In the genomic region with DNA sequence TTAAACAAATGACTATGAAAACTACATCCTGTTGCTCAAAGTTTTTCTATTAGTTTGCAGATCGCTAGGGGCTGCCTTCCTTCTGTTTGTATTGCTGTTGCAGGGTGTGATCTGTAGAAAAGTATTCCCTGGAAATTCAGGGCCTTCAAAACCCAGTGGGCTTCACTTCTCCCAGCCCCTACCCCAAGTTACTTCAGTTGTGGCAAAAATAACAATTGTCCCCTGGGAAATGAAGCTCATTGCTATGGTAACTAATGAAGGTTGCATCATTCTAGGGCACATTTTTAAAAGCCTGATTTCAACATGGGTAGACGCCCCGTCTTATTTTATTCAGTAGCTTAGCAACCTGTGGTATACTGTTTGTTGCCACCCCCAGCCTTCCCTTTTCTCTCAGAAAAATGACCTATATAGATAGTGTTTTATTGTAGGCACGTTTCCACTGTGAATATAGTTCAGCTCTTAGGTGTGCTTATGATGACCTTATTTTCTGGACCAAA, we compare ENCODE assay signal across 8 cellular contexts.
DNase-seq lines count a peak whose midpoint lies in the region; ATAC-seq and TF ChIP-seq lines count a peak whose summit lies in the region.

No MANE protein-coding gene starts in this region.

- POLR2A ChIA-PET in CD8-positive, alpha-beta memory T cell (lab: Charles Lee): interaction anchor here (0.6 to 0.7 kb wide), 2 partner anchors 55 to 58 kb away, joined by 3 read pairs; no protein-coding TSS in a partner anchor
- POLR2A ChIA-PET in activated B cell treated with CpG ODN at 0.5 μM for 24 hours (lab: Charles Lee): interaction anchor here (0.6 to 2.9 kb wide), 6 partner anchors 21 to 195 kb away, joined by 3 to 23 read pairs (median 4); a partner anchor contains a TSS

- H3K4me1 Mint-ChIP-seq in CD8-positive, alpha-beta memory T cell: peaks cover 46 to 57% (median 52%) of the 10 kb centered on the region in 3 donors
- peaks cover 59% of the 10 kb centered on the region for H3K4me1 Mint-ChIP-seq in activated B cell treated with CpG ODN at 0.5 μM for 24 hours

- H3K27me3 ChIP-seq in CD8-positive, alpha-beta memory T cell (ENCODE audit: insufficient read depth, low read length, poor library complexity, severe bottlenecking): no peaks in the 10 kb centered on the region

- no peaks in the 10 kb centered on the region for H3K36me3 ChIP-seq in CD8-positive, alpha-beta memory T cell (ENCODE audit: insufficient read depth, low read length)

- H3K27ac ChIP-seq in CD8-positive, alpha-beta memory T cell (ENCODE audit: low read depth, low read length): peak overlapping the region; percentile 88

- CTCF ChIA-PET in CD8-positive, alpha-beta memory T cell (lab: Charles Lee): interaction anchor here (0.7 kb wide), 1 partner anchor 31 kb away, joined by 3 read pairs; no protein-coding TSS in a partner anchor
- CTCF ChIA-PET in activated B cell treated with CpG ODN at 0.5 μM for 24 hours (lab: Charles Lee): no interaction called here

- H3K4me3 Mint-ChIP-seq in CD8-positive, alpha-beta memory T cell: peak overlapping the region; percentile 61 to 84 (median 74)
- H3K4me3 Mint-ChIP-seq in activated B cell treated with CpG ODN at 0.5 μM for 24 hours: peak overlapping the region; percentile 62

- intact Hi-C loops in activated B cell treated with CpG ODN at 0.5 μM for 24 hours (cut with micrococcal nuclease): loop anchor here (1.0 to 2.0 kb wide), 3 partner anchors 30 to 192 kb away; a partner anchor contains a TSS

- H3K9me3 Mint-ChIP-seq in CD8-positive, alpha-beta memory T cell: no peaks in the 10 kb centered on the region
- no peaks in the 10 kb centered on the region for H3K9me3 Mint-ChIP-seq in activated B cell treated with CpG ODN at 0.5 μM for 24 hours

- H3K4me3 ChIP-seq in CD8-positive, alpha-beta memory T cell (ENCODE audit: low read length): peak overlapping the region; percentile 17
- no peak overlapping the region for H3K4me3 ChIP-seq in foreskin fibroblast (ENCODE audit: low read depth in 1 of 2, low read length in 2 of 2)

- no peaks in the 10 kb centered on the region for H3K9me3 ChIP-seq in CD8-positive, alpha-beta memory T cell (ENCODE audit: low read length)

- peak overlapping the region; percentile 95 to 100 (median 99) for H3K27ac Mint-ChIP-seq in CD8-positive, alpha-beta memory T cell
- peak overlapping the region; percentile 90 for H3K27ac Mint-ChIP-seq in activated B cell treated with CpG ODN at 0.5 μM for 24 hours

- DNase-seq in CD8-positive, alpha-beta memory T cell: peak in 3 of 5 donors; percentile 44 to 77 (median 73)
- DNase-seq in activated B cell treated with CpG ODN at 0.5 μM for 24 hours (no peak), foreskin fibroblast (peak; percentile 54 to 79), COR-L47 (lab: John Stamatoyannopoulos, UW) (no peak), DMS79 treated with DMSO at 0.1 percent for 48 hours (lab: John Stamatoyannopoulos, UW) (no peak)
- DNase-seq in stimulated activated naive CD4-positive, alpha-beta T cell treated with Interleukin-2 at 50 U/mL for 16 hours (lab: John Stamatoyannopoulos, UW): peak; percentile 11
- no peak for DNase-seq in stimulated activated CD4-positive, alpha-beta T cell treated with anti-CD3 and anti-CD28 coated beads, Interleukin-2, amount 100 ng/mL, for 24 hours

- H3K36me3 Mint-ChIP-seq in CD8-positive, alpha-beta memory T cell: peaks cover 0 to 2% (median 0%) of the 10 kb centered on the region in 3 donors
- H3K36me3 Mint-ChIP-seq in activated B cell treated with CpG ODN at 0.5 μM for 24 hours (ENCODE audit: low read depth): no peaks in the 10 kb centered on the region

- H3K4me1 ChIP-seq in CD8-positive, alpha-beta memory T cell (ENCODE audit: insufficient read depth, low read length): peaks cover 39% of the 10 kb centered on the region

- ATAC-seq in HG03175 (IDR thresholded peaks at IDR 0.05; ENCODE audit: unreplicated experiment) (peak; percentile 86), activated B cell treated with CpG ODN at 0.5 μM for 24 hours (ENCODE audit: low read depth) (peak; percentile 78)

- TF ChIP-seq CTCF in activated B cell treated with CpG ODN at 0.5 μM for 24 hours (IDR thresholded peaks at IDR 0.05): no peak
- TF ChIP-seq CTCF in foreskin fibroblast (IDR thresholded peaks at IDR 0.05; ENCODE audit: low read depth, low read length): no peak

- no peaks in the 10 kb centered on the region for H3K27me3 Mint-ChIP-seq in CD8-positive, alpha-beta memory T cell
- H3K27me3 Mint-ChIP-seq in activated B cell treated with CpG ODN at 0.5 μM for 24 hours: no peaks in the 10 kb centered on the region

Comparison
In these comparisons a context has a peak if more than half of its experiments do, and no peak if none do; other contexts are left out.
1. DNase-seq: peak in CD8-positive, alpha-beta memory T cell (3 of 5), foreskin fibroblast (2 of 2) and stimulated activated naive CD4-positive, alpha-beta T cell treated with Interleukin-2 at 50 U/mL for 16 hours (single experiment); none in activated B cell treated with CpG ODN at 0.5 μM for 24 hours (single experiment), COR-L47 (single experiment), DMS79 treated with DMSO at 0.1 percent for 48 hours (single experiment) and stimulated activated CD4-positive, alpha-beta T cell treated with anti-CD3 and anti-CD28 coated beads, Interleukin-2, amount 100 ng/mL, for 24 hours (0 of 2).